11 cellular contexts compared by ENCODE assay signal in genomic region chrX:109911046-109911445, GRCh38.
DNase-seq lines count a peak whose midpoint lies in the region; ATAC-seq, FAIRE-seq and TF ChIP-seq lines count a peak whose summit lies in the region.
"Had no signal": no experiment of that assay in that cellular context is flagged by ENCODE, and none has a peak within 500 bp of the region (broad histone marks: within the 10 kb centered on the region; RNA-seq: fewer than 3 reads in every experiment).

No MANE protein-coding gene starts in this region.

- peak; percentile 11 for DNase-seq in GM03348 (ENCODE audit: low spot score)
- DNase-seq in NCI-H1694 (lab: John Stamatoyannopoulos, UW) = peak; percentile 9
- DNase-seq in dorsolateral prefrontal cortex = no peak
- no peak for DNase-seq in ovary
- DNase-seq in GM12891 (ENCODE audit: insufficient read length, low spot score) = no peak
- no peak for DNase-seq in NOMO-1 treated with DMSO at 0.1 percent for 48 hours (lab: John Stamatoyannopoulos, UW; ENCODE audit: unreplicated experiment)
- DNase-seq in effector memory CD4-positive, alpha-beta T cell = no peak
- DNase-seq: activated CD4-positive, alpha-beta T cell treated with anti-CD3 and anti-CD28 coated beads for 4 hours; NCI-H226 had no signal

- TF ChIP-seq POLR2A in ovary (IDR thresholded peaks at IDR 0.05) = no peak
- TF ChIP-seq POLR2A in GM12891 (IDR thresholded peaks at IDR 0.05; ENCODE audit: low read depth, low read length) = no peak

- TF ChIP-seq CTCF in dorsolateral prefrontal cortex (IDR thresholded peaks at IDR 0.05 in 54 of 56, conservative IDR thresholded peaks at IDR 0.05 in 2 of 56; ENCODE audit: low read depth in 1 of 56, partially characterized antibody in 56 of 56) = peak; percentile 17 to 73 (median 56)
- peak in 2 of 3 donors; percentile 40 to 44 for TF ChIP-seq CTCF in ovary (IDR thresholded peaks at IDR 0.05)

- 0 to 3% (median 0%) methylated on average over 1 of the region's 1 CpG for WGBS in ovary, 3 donors

- ATAC-seq in GM19328 (IDR thresholded peaks at IDR 0.05; ENCODE audit: unreplicated experiment) = no peak

- H3K27me3 ChIP-seq in dorsolateral prefrontal cortex (peaks cover 0 to 59% (median 20%) of the 10 kb centered on the region in 45 donors), ovary (no peaks in the 10 kb centered on the region)
- no peaks in the 10 kb centered on the region for H3K27me3 ChIP-seq in effector memory CD4-positive, alpha-beta T cell (replicated peaks; ENCODE audit: control insufficient read depth, insufficient read depth, low read length, poor library complexity, severe bottlenecking)

- no peak for TF ChIP-seq EP300 in ovary (IDR thresholded peaks at IDR 0.05)

- H3K27ac ChIP-seq in dorsolateral prefrontal cortex (no peak overlapping the region), ovary (no peak overlapping the region)
- H3K27ac ChIP-seq in effector memory CD4-positive, alpha-beta T cell (ENCODE audit: insufficient read depth, low read length, poor library complexity, severe bottlenecking) = no peak overlapping the region

- H3K36me3 ChIP-seq in ovary = no peaks in the 10 kb centered on the region
- no peaks in the 10 kb centered on the region for H3K36me3 ChIP-seq in effector memory CD4-positive, alpha-beta T cell (ENCODE audit: control insufficient read depth, insufficient read depth, low read length)

- no peaks in the 10 kb centered on the region for H3K9me3 ChIP-seq in ovary
- H3K9me3 ChIP-seq in effector memory CD4-positive, alpha-beta T cell (ENCODE audit: control insufficient read depth, low read length) = no peaks in the 10 kb centered on the region

- no peak overlapping the region for H3K4me3 ChIP-seq in dorsolateral prefrontal cortex
- no peak overlapping the region for H3K4me3 ChIP-seq in ovary
- H3K4me3 ChIP-seq in effector memory CD4-positive, alpha-beta T cell (ENCODE audit: insufficient read depth, low read depth, low read length, poor library complexity, severe bottlenecking) = no peak overlapping the region

- intact Hi-C loops in dorsolateral prefrontal cortex (cut with DNase I) (loop anchor here in 1 of 2 donors (2.0 kb wide), 1 partner anchor 236 kb away; no protein-coding TSS in a partner anchor), ovary (cut with DNase I) (loop anchor here in 3 of 4 donors (5.0 to 10.0 kb wide), 3 partner anchors 234 to 504 kb away; no protein-coding TSS in a partner anchor)

- no peaks in the 10 kb centered on the region for H3K4me1 ChIP-seq in ovary (ENCODE audit: insufficient read depth)
- H3K4me1 ChIP-seq in effector memory CD4-positive, alpha-beta T cell (ENCODE audit: control insufficient read depth, insufficient read depth, low read length, poor library complexity, severe bottlenecking) = no peaks in the 10 kb centered on the region

- no peak for FAIRE-seq in GM12891 (lab: Jason Lieb, UNC)
- FAIRE-seq: colon had no signal

TF ChIP-seq in GM12891, 5 proteins besides CTCF, POLR2A, EP300 and RAD21:
- TF ChIP-seq POLR2AphosphoS5 (IDR thresholded peaks at IDR 0.05; ENCODE audit: low read depth, low read length) (no peak), TAF1 (IDR thresholded peaks at IDR 0.05; ENCODE audit: low read depth, low read length) (no peak), PAX5 (IDR thresholded peaks at IDR 0.05; ENCODE audit: insufficient read depth, low read length, severe bottlenecking) (no peak), SPI1 (IDR thresholded peaks at IDR 0.05; ENCODE audit: low read depth, low read length) (no peak), POU2F2 (IDR thresholded peaks at IDR 0.05; ENCODE audit: low read depth, low read length) (no peak)

Comparison
In these comparisons a context has a peak if more than half of its experiments do, and no peak if none do; other contexts are left out.
1. DNase-seq: peak in GM03348 (single experiment) and NCI-H1694 (single experiment); none in dorsolateral prefrontal cortex (0 of 10), ovary (0 of 5), GM12891 (single experiment), NOMO-1 treated with DMSO at 0.1 percent for 48 hours (single experiment) and effector memory CD4-positive, alpha-beta T cell (0 of 3).